9 cellular contexts compared by ENCODE assay signal in genomic region chr12:82650627-82651337, GRCh38. TPM values are rescaled to one million over a fixed set of nuclear protein-coding genes. Genes with fewer than 3 reads are reported as not detected.
DNase-seq lines count a peak whose midpoint lies in the region; ATAC-seq and TF ChIP-seq lines count a peak whose summit lies in the region.
"Had no signal": no experiment of that assay in that cellular context is flagged by ENCODE, and none has a peak within 500 bp of the region (broad histone marks: within the 10 kb centered on the region; RNA-seq: fewer than 3 reads in every experiment).

No MANE protein-coding gene starts in this region.

- H2AFZ ChIP-seq in mammary epithelial cell (ENCODE audit: low read depth, low read length), result peak overlapping the region; percentile 9

- CTCF ChIA-PET in mammary epithelial cell (lab: Charles Lee; ENCODE audit: low non-redundant PET), result interaction anchor here (0.7 kb wide), 1 partner anchor 739 kb away, joined by 4 read pairs; no protein-coding TSS in a partner anchor

- BruUV-seq in mammary epithelial cell (replicated peaks; lab: Mats Ljungman, UMichigan), result TSS peak; percentile 84

- intact Hi-C loops in mammary epithelial cell (cut with micrococcal nuclease) (no loop called here), gastrocnemius medialis (cut with DNase I; ENCODE audit: low total_unique reads) (no loop called here)

- H3K79me2 ChIP-seq in mammary epithelial cell (ENCODE audit: insufficient read depth, low read length), result no peaks in the 10 kb centered on the region

- H3K4me1 ChIP-seq in mammary epithelial cell (ENCODE audit: insufficient read depth, low read length) (peaks cover 22% of the 10 kb centered on the region), gastrocnemius medialis (no peaks in the 10 kb centered on the region)

- peak; percentile 98 for ATAC-seq in GM18505 (IDR thresholded peaks at IDR 0.05; ENCODE audit: unreplicated experiment)
- ATAC-seq in GM21528 (IDR thresholded peaks at IDR 0.05; ENCODE audit: low FRiP score, unreplicated experiment), result peak; percentile 75
- peak; percentile 73 for ATAC-seq in HG03571 (IDR thresholded peaks at IDR 0.05; ENCODE audit: unreplicated experiment)
- ATAC-seq in gastrocnemius medialis, result peak; percentile 41 to 58

- TF ChIP-seq CTCF in mammary epithelial cell (conservative IDR thresholded peaks at IDR 0.05 in 1 of 2, IDR thresholded peaks at IDR 0.05 in 1 of 2; ENCODE audit: extremely low read depth in 1 of 2, insufficient read depth in 1 of 2, low read depth in 1 of 2, low read length in 2 of 2) (no peak), gastrocnemius medialis (IDR thresholded peaks at IDR 0.05 in 4 of 5, conservative IDR thresholded peaks at IDR 0.05 in 1 of 5) (no peak)

- no peaks in the 10 kb centered on the region for H3K9me3 ChIP-seq in mammary epithelial cell (replicated peaks; ENCODE audit: insufficient read depth, low read length)
- no peaks in the 10 kb centered on the region for H3K9me3 ChIP-seq in gastrocnemius medialis
- H3K9me3 ChIP-seq: thoracic aorta had no signal

- dilution Hi-C loops in mammary epithelial cell (cut with HindIII; ENCODE audit: low sequenced_read_pairs), result no loop called here

- peak overlapping the region; percentile 55 for H3K4me2 ChIP-seq in mammary epithelial cell (ENCODE audit: insufficient read depth, low read depth, low read length)

- H3K4me3 ChIP-seq in mammary epithelial cell (replicated peaks in 1 of 3; ENCODE audit: insufficient read depth in 1 of 3, low read depth in 2 of 3, low read length in 3 of 3) (no peak overlapping the region), gastrocnemius medialis (no peak overlapping the region)
- H3K4me3 ChIP-seq: thoracic aorta had no signal

- H3K36me3 ChIP-seq in mammary epithelial cell (ENCODE audit: insufficient read depth, low read length) (no peaks in the 10 kb centered on the region), gastrocnemius medialis (no peaks in the 10 kb centered on the region)
- H3K36me3 ChIP-seq: thoracic aorta had no signal

- no peaks in the 10 kb centered on the region for H3K27me3 ChIP-seq in mammary epithelial cell (ENCODE audit: insufficient read depth, low read length)
- H3K27me3 ChIP-seq in gastrocnemius medialis, result no peaks in the 10 kb centered on the region

- WGBS in mammary epithelial cell (ENCODE audit: low coverage, missing lambda C conversion rate), result 28% methylated on average over 3 of the region's 3 CpGs

- peak; percentile 97 for DNase-seq in mammary epithelial cell
- no peak for DNase-seq in gastrocnemius medialis
- no peak for DNase-seq in retina
- no peak for DNase-seq in NCI-H1105 treated with DMSO at 0.1 percent for 48 hours (lab: John Stamatoyannopoulos, UW)
- DNase-seq in stimulated activated CD4-positive, alpha-beta T cell treated with anti-CD3 and anti-CD28 coated beads, Interleukin-4, amount 100 ng/mL, for 1 hour, result no peak

- peak overlapping the region; percentile 61 for H3K9ac ChIP-seq in mammary epithelial cell (ENCODE audit: insufficient read depth, low read length)

- H4K20me1 ChIP-seq in mammary epithelial cell (ENCODE audit: insufficient read depth, low read length), result no peaks in the 10 kb centered on the region

- TF ChIP-seq POLR2A in GM18505 (IDR thresholded peaks at IDR 0.05; ENCODE audit: borderline replicate concordance, extremely low read depth, insufficient read depth, insufficient read length) (no peak), gastrocnemius medialis (IDR thresholded peaks at IDR 0.05) (no peak)

- in situ Hi-C loops in mammary epithelial cell (cut with MboI; ENCODE audit: low sequenced_read_pairs in 2 of 2) (no loop called here), gastrocnemius medialis (cut with MboI; ENCODE audit: low sequenced_read_pairs in 4 of 4) (no loop called here)

- H3K27ac ChIP-seq in mammary epithelial cell (ENCODE audit: insufficient read depth, low read depth, low read length) (peak overlapping the region; percentile 98), gastrocnemius medialis (peak overlapping the region in 1 of 4 donors; percentile 29)
- H3K27ac ChIP-seq: thoracic aorta had no signal

RNA-seq across cellular contexts. Expression of gene TMTC2, which starts 35.9 kb away (rescaled TPM):
- total RNA-seq in mammary epithelial cell (10 to 100 TPM in 1 of 2 donors, 1 to 10 TPM in 1; 7.3 to 23.8 TPM), gastrocnemius medialis (1 to 10 TPM; 1.6 to 2.5 (median 1.9) TPM)
- polyA plus RNA-seq in mammary epithelial cell, result 2.7 TPM
- polyA minus RNA-seq in mammary epithelial cell, result 17.6 TPM
